ENCODE assay signal across 11 cellular contexts in genomic region chr15:75178938-75179772, GRCh38. TPM values are rescaled to one million over a fixed set of nuclear protein-coding genes. Genes with fewer than 3 reads are reported as not detected.
DNase-seq lines count a peak whose midpoint lies in the region; ATAC-seq, FAIRE-seq and TF ChIP-seq lines count a peak whose summit lies in the region.
"Had no signal": no experiment of that assay in that cellular context is flagged by ENCODE, and none has a peak within 500 bp of the region (broad histone marks: within the 10 kb centered on the region; RNA-seq: fewer than 3 reads in every experiment).

No MANE protein-coding gene starts in this region.

- H3K4me1 ChIP-seq in A549 (peaks cover 54% of the 10 kb centered on the region), Peyer's patch (peaks cover 0 to 61% (median 0%) of the 10 kb centered on the region in 4 donors), right cardiac atrium (ENCODE audit: control insufficient read depth, insufficient read depth, low read length) (peaks cover 10% of the 10 kb centered on the region)

- no peak for TF ChIP-seq CTCF in A549 (IDR thresholded peaks at IDR 0.05)
- TF ChIP-seq CTCF in Peyer's patch (IDR thresholded peaks at IDR 0.05) = no peak

- CTCF ChIA-PET in A549 (lab: Yijun Ruan, JAX) = interaction anchor here (0.6 to 2.2 kb wide), 9 partner anchors 10 to 150 kb away, joined by 3 to 6 read pairs (median 3); partner anchors contain the start of gene C15orf39

- H3K9me3 ChIP-seq in A549 (no peaks in the 10 kb centered on the region), Peyer's patch (no peaks in the 10 kb centered on the region), right cardiac atrium (ENCODE audit: control insufficient read depth, low read length) (no peaks in the 10 kb centered on the region)

- FAIRE-seq in A549 (lab: Jason Lieb, UNC) = no peak

- intact Hi-C loops in right cardiac atrium (cut with DNase I) = no loop called here
- intact Hi-C loops in posterior vena cava (cut with DNase I) = no loop called here

- no peak for TF ChIP-seq EP300 in A549 (IDR thresholded peaks at IDR 0.05)

- no peak overlapping the region for H3K4me3 ChIP-seq in A549
- peak overlapping the region; percentile 13 to 45 (median 37) for H3K4me3 ChIP-seq in Peyer's patch
- H3K4me3 ChIP-seq in right cardiac atrium (ENCODE audit: low read length) = peak overlapping the region; percentile 28

- TF ChIP-seq POLR2A in A549 (IDR thresholded peaks at IDR 0.05; ENCODE audit: low read length) (no peak), Peyer's patch (IDR thresholded peaks at IDR 0.05) (no peak)

- H3K4me2 ChIP-seq in A549 = no peak overlapping the region

- ATAC-seq in A549 = no peak
- ATAC-seq in right cardiac atrium = peak; percentile 9 to 16

- no peak for TF ChIP-seq RAD21 in A549 (conservative IDR thresholded peaks at IDR 0.05 in 1 of 2, IDR thresholded peaks at IDR 0.05 in 1 of 2)

- WGBS in A549 (ENCODE audit: missing lambda C conversion rate) = 86% methylated on average over 19 of the region's 20 CpGs
- WGBS in right cardiac atrium = 70% methylated on average over 20 of the region's 20 CpGs

- no peaks in the 10 kb centered on the region for H3K36me3 ChIP-seq in Peyer's patch

- peak overlapping the region; percentile 1 to 20; a peak in 2 of 6 replicates for H3K27ac ChIP-seq in A549
- peak overlapping the region; percentile 49 to 61 (median 58) for H3K27ac ChIP-seq in Peyer's patch
- H3K27ac ChIP-seq in right cardiac atrium (ENCODE audit: low read length) = no peak overlapping the region

- H3K27me3 ChIP-seq in Peyer's patch (no peaks in the 10 kb centered on the region), right cardiac atrium (ENCODE audit: control insufficient read depth, insufficient read depth) (no peaks in the 10 kb centered on the region)

- DNase-seq in A549 (ENCODE audit: low read depth in 1 of 2, low spot score in 1 of 2) (no peak), Peyer's patch (no peak), right cardiac atrium (peak in 1 of 3 donors; percentile 32), posterior vena cava (ENCODE audit: low spot score) (peak; percentile 41), NCI-H226 (no peak), HCEC 1CT (no peak), NCI-H1105 treated with DMSO at 0.1 percent for 48 hours (lab: John Stamatoyannopoulos, UW) (no peak), NCI-H446 (lab: John Stamatoyannopoulos, UW) (no peak)
- DNase-seq: activated CD4-positive, CD25-positive, alpha-beta regulatory T cell; amniotic stem cell; OCI-M1 had no signal

- POLR2A ChIA-PET in A549 (lab: Yijun Ruan, JAX) = interaction anchor here (1.1 kb wide), 1 partner anchor 23 kb away, joined by 5 read pairs; the partner anchor contains the start of gene C15orf39

TF ChIP-seq in A549, 52 proteins besides CTCF, POLR2A, EP300 and RAD21:
- TF ChIP-seq RNF2 (IDR thresholded peaks at IDR 0.05; ENCODE audit: borderline replicate concordance, low read depth) (no peak), ESRRA (IDR thresholded peaks at IDR 0.05; ENCODE audit: borderline replicate concordance, low read length) (no peak), KDM1A (IDR thresholded peaks at IDR 0.05; ENCODE audit: low read depth) (no peak), FOSB (CRISPR knock-in tag; IDR thresholded peaks at IDR 0.05) (no peak), MAX (IDR thresholded peaks at IDR 0.05) (no peak), HOXA7 (CRISPR knock-in tag; IDR thresholded peaks at IDR 0.05) (no peak), CHD4 (IDR thresholded peaks at IDR 0.05; ENCODE audit: borderline replicate concordance) (no peak)

RNA-seq across cellular contexts. Expression of gene C15orf39, which starts 22.5 kb away (rescaled TPM):
- 5.7 and 8.8 TPM in 2 replicates for polyA plus RNA-seq in A549 (2011; rRNA removed)
- polyA plus RNA-seq in A549 (2012; cell fraction: cytosol; rRNA removed) = 9.8 and 14.9 TPM in 2 replicates
- 23.5 and 28.0 TPM in 2 replicates for polyA plus RNA-seq in A549 (2012; cell fraction: nucleus; rRNA removed)
- polyA plus RNA-seq in A549 (2017; fragmentation: RNase III; extraction: RNeasy Plus Mini Kit Qiagen cat#74134 plus additional on column Dnase treatment) = 14.7 to 16.7 TPM (median 15.1 TPM) in 3 replicates
- 17.5 and 20.4 TPM in 2 replicates for polyA minus RNA-seq in A549 (2011; rRNA and poly(A)+ RNA removed)
- 10 to 100 TPM; 13.1 to 31.9 (median 26.7) TPM for total RNA-seq in Peyer's patch
- 10 to 100 TPM in 2 of 4 donors, 1 to 10 TPM in 2; 7.4 to 12.7 (median 9.1) TPM for total RNA-seq in right cardiac atrium
- 5.3 TPM for polyA plus RNA-seq in right cardiac atrium
- 10 to 100 TPM; 25.8 to 26.4 TPM for total RNA-seq in posterior vena cava

Comparison
In these comparisons a context has a peak if more than half of its experiments do, and no peak if none do; other contexts are left out.
1. ATAC-seq: peak in right cardiac atrium (2 of 2); none in A549 (0 of 2).